In genomic region chr18:30971338-30971956, GRCh38 we compare ENCODE assay signal across 8 cellular contexts.
A peak's percentile ranks its signal among the peaks of the same experiment; 100 is the strongest.
DNase-seq lines count a peak whose midpoint lies in the region; ATAC-seq, FAIRE-seq and TF ChIP-seq lines count a peak whose summit lies in the region.

No MANE protein-coding gene starts in this region.

- H3K9me3 ChIP-seq in ascending aorta (no peaks in the 10 kb centered on the region), liver (ENCODE audit: control insufficient read depth in 4 of 4, low read length in 3 of 4) (no peaks in the 10 kb centered on the region)

- H4K20me1 ChIP-seq in GM23338 (replicated peaks; ENCODE audit: insufficient read depth), result no peaks in the 10 kb centered on the region

- H3K27me3 ChIP-seq in GM23338 (ENCODE audit: insufficient read depth), result no peaks in the 10 kb centered on the region
- H3K27me3 ChIP-seq in ascending aorta, result no peaks in the 10 kb centered on the region
- H3K27me3 ChIP-seq in liver (ENCODE audit: control insufficient read depth in 4 of 4, insufficient read depth in 4 of 4, low read length in 3 of 4), result no peaks in the 10 kb centered on the region

- ATAC-seq in GM23338, result no peak
- no peak for ATAC-seq in HG03521 (IDR thresholded peaks at IDR 0.05; ENCODE audit: unreplicated experiment)

- H3K9me2 ChIP-seq in GM23338 (ENCODE audit: insufficient read depth), result no peaks in the 10 kb centered on the region

- H3K9ac ChIP-seq in liver (ENCODE audit: low read depth in 1 of 2, low read length in 2 of 2), result no peak overlapping the region

- peak; percentile 38 to 84 for TF ChIP-seq CTCF in GM23338 (conservative IDR thresholded peaks at IDR 0.05; ENCODE audit: low read depth in 2 of 2)
- TF ChIP-seq CTCF in ascending aorta (IDR thresholded peaks at IDR 0.05), result peak in 2 of 3 experiments; percentile 44 to 55
- peak; percentile 60 for TF ChIP-seq CTCF in liver (IDR thresholded peaks at IDR 0.05; ENCODE audit: low read depth, low read length, missing input control)

- peaks cover 4% of the 10 kb centered on the region for H3K27me3 Mint-ChIP-seq in GM23338 (ENCODE audit: insufficient read depth, low read depth, poor library complexity)

- no peaks in the 10 kb centered on the region for H3F3A ChIP-seq in GM23338 (replicated peaks; ENCODE audit: low read depth)

- H3K4me1 Mint-ChIP-seq in GM23338, result no peaks in the 10 kb centered on the region; the same call in 2 of the 3 replicates

- DNase-seq in GM23338 (ENCODE audit: low spot score) (peak; percentile 65), NCI-H1105 treated with DMSO at 0.1 percent for 48 hours (lab: John Stamatoyannopoulos, UW) (peak; percentile 49), ascending aorta (ENCODE audit: low spot score in 2 of 2) (no peak), hypothalamus (lab: John Stamatoyannopoulos, UW) (no peak)
- DNase-seq in activated CD8-positive, alpha-beta memory T cell treated with anti-CD3 and anti-CD28 coated beads, Interleukin-2, amount 50 U/mL, for 48 hours, result no peak

- H3K4me2 ChIP-seq in GM23338, result no peak overlapping the region

- no peak overlapping the region for H3K27ac Mint-ChIP-seq in GM23338

- peak; percentile 95 for FAIRE-seq in G401.6 (lab: Jason Lieb, UNC)

- WGBS in liver, result 1% methylated on average over 1 of the region's 1 CpG

- H3K4me3 Mint-ChIP-seq in GM23338, result no peak overlapping the region

- intact Hi-C loops in ascending aorta (cut with DNase I), result no loop called here

- H3K9me3 Mint-ChIP-seq in GM23338, result no peaks in the 10 kb centered on the region

- H3K36me3 Mint-ChIP-seq in GM23338 (ENCODE audit: low read depth), result no peaks in the 10 kb centered on the region

- H3K79me2 ChIP-seq in GM23338 (replicated peaks; ENCODE audit: insufficient read depth), result no peaks in the 10 kb centered on the region

- TF ChIP-seq RAD21 in liver (IDR thresholded peaks at IDR 0.05), result peak; percentile 64 to 74

- H3K4me1 ChIP-seq in GM23338 (ENCODE audit: insufficient read depth) (no peaks in the 10 kb centered on the region), ascending aorta (no peaks in the 10 kb centered on the region), liver (ENCODE audit: control insufficient read depth in 4 of 4, insufficient read depth in 4 of 4, low read length in 3 of 4) (peaks cover 0 to 3% (median 2%) of the 10 kb centered on the region in 4 donors)

- no peak overlapping the region for H3K27ac ChIP-seq in GM23338 (ENCODE audit: low read depth)
- no peak overlapping the region for H3K27ac ChIP-seq in ascending aorta
- no peak overlapping the region for H3K27ac ChIP-seq in liver (ENCODE audit: low read depth in 1 of 2, low read length in 2 of 2)

- H3K4me3 ChIP-seq in GM23338, result no peak overlapping the region
- no peak overlapping the region for H3K4me3 ChIP-seq in ascending aorta
- no peak overlapping the region for H3K4me3 ChIP-seq in liver (ENCODE audit: low read depth in 1 of 3, low read length in 3 of 3)

- H3K36me3 ChIP-seq in GM23338 (ENCODE audit: insufficient read depth), result no peaks in the 10 kb centered on the region
- H3K36me3 ChIP-seq in ascending aorta, result no peaks in the 10 kb centered on the region
- H3K36me3 ChIP-seq in liver (ENCODE audit: control insufficient read depth in 4 of 4, insufficient read depth in 3 of 4, low read depth in 1 of 4, low read length in 3 of 4), result no peaks in the 10 kb centered on the region

- no peak overlapping the region for H2AFZ ChIP-seq in GM23338

TF ChIP-seq in GM23338, 12 proteins besides CTCF, POLR2A, EP300 and RAD21 (continues in another document):
- TF ChIP-seq EZH2 (IDR thresholded peaks at IDR 0.05; ENCODE audit: low read depth, unreplicated experiment) (no peak), STAT1 (IDR thresholded peaks at IDR 0.05; ENCODE audit: unreplicated experiment) (no peak), EZH2phosphoT487 (IDR thresholded peaks at IDR 0.05; ENCODE audit: unreplicated experiment) (no peak), ZNF114 (CRISPR knock-in tag; IDR thresholded peaks at IDR 0.05) (no peak), POLR2AphosphoS5 (IDR thresholded peaks at IDR 0.05; ENCODE audit: low read depth) (no peak)
- TF ChIP-seq, protein P1, sequence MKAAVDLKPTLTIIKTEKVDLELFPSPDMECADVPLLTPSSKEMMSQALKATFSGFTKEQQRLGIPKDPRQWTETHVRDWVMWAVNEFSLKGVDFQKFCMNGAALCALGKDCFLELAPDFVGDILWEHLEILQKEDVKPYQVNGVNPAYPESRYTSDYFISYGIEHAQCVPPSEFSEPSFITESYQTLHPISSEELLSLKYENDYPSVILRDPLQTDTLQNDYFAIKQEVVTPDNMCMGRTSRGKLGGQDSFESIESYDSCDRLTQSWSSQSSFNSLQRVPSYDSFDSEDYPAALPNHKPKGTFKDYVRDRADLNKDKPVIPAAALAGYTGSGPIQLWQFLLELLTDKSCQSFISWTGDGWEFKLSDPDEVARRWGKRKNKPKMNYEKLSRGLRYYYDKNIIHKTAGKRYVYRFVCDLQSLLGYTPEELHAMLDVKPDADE (IDR thresholded peaks at IDR 0.05), result no peak

TF ChIP-seq in liver, 16 proteins besides CTCF, POLR2A, EP300 and RAD21:
- TF ChIP-seq NR2F2 (IDR thresholded peaks at IDR 0.05), result no peak
- no peak for TF ChIP-seq FOXA2 (IDR thresholded peaks at IDR 0.05)
- no peak for TF ChIP-seq HNF4G (IDR thresholded peaks at IDR 0.05)

Comparison
In these comparisons a context has a peak if more than half of its experiments do, and no peak if none do; other contexts are left out.
1. DNase-seq: peak in GM23338 (single experiment) and NCI-H1105 treated with DMSO at 0.1 percent for 48 hours (single experiment); none in ascending aorta (0 of 2), activated CD8-positive, alpha-beta memory T cell treated with anti-CD3 and anti-CD28 coated beads, Interleukin-2, amount 50 U/mL, for 48 hours (single experiment) and hypothalamus (0 of 51).
2. Peak in every context shown above with its lines, with median percentiles within 50 percentile points of each other: CTCF ChIP-seq.